In genomic region chr11:65919151-65920034, GRCh38 we compare ENCODE assay signal across 1 cellular context.
TF ChIP-seq lines count a peak whose summit lies in the region.

Gene DRAP1 (plus strand): TSS chr11:65919426. CDS start chr11:65919502, 76 bp downstream.

TF ChIP-seq in K562, 482 proteins besides CTCF, POLR2A, EP300 and RAD21 (continued from another document and continues in another):
- TF ChIP-seq E2F8 (IDR thresholded peaks at IDR 0.05; ENCODE audit: low read depth, partially characterized antibody), result peak; percentile 46
- no peak for TF ChIP-seq ZNF778 (CRISPR knock-in tag; IDR thresholded peaks at IDR 0.05)
- TF ChIP-seq ZNF609 (CRISPR knock-in tag; IDR thresholded peaks at IDR 0.05; ENCODE audit: borderline replicate concordance), result peak; percentile 96; the same call in 1 of the 2 replicates
- no peak for TF ChIP-seq MXD1 (CRISPR knock-in tag; IDR thresholded peaks at IDR 0.05; ENCODE audit: borderline replicate concordance, poor library complexity, severe bottlenecking)
- no peak for TF ChIP-seq HINFP (tag; conservative IDR thresholded peaks at IDR 0.05; ENCODE audit: low read depth)
- no peak for TF ChIP-seq MIER1 (IDR thresholded peaks at IDR 0.05; ENCODE audit: low read depth)
- no peak for TF ChIP-seq ZBTB34 (CRISPR knock-in tag; IDR thresholded peaks at IDR 0.05)
- TF ChIP-seq ZBTB8A (IDR thresholded peaks at IDR 0.05; ENCODE audit: partially characterized antibody), result no peak
- peak; percentile 48; the same call in 1 of the 2 replicates for TF ChIP-seq ZBTB9 (CRISPR knock-in tag; IDR thresholded peaks at IDR 0.05)
- no peak for TF ChIP-seq DDX20 (tag; IDR thresholded peaks at IDR 0.05; ENCODE audit: low read depth)
- no peak for TF ChIP-seq ZKSCAN3 (CRISPR knock-in tag; IDR thresholded peaks at IDR 0.05)
- TF ChIP-seq ZNF518B (CRISPR knock-in tag; IDR thresholded peaks at IDR 0.05), result no peak
- no peak for TF ChIP-seq SRSF7 (optimal IDR thresholded peaks at IDR 0.05; ENCODE audit: low read depth, low read length)
- no peak for TF ChIP-seq NCOA1 (IDR thresholded peaks at IDR 0.05; ENCODE audit: low read depth)
- TF ChIP-seq ZNF277 (CRISPR knock-in tag; IDR thresholded peaks at IDR 0.05; ENCODE audit: borderline replicate concordance), result no peak
- TF ChIP-seq ZNF398 (CRISPR knock-in tag; IDR thresholded peaks at IDR 0.05), result no peak
- no peak for TF ChIP-seq NFIX (CRISPR knock-in tag; IDR thresholded peaks at IDR 0.05; ENCODE audit: low read depth)
- TF ChIP-seq RFX7 (CRISPR knock-in tag; IDR thresholded peaks at IDR 0.05), result no peak
- TF ChIP-seq SLC30A9 (CRISPR knock-in tag; IDR thresholded peaks at IDR 0.05), result no peak
- TF ChIP-seq STAT6 (CRISPR knock-in tag; IDR thresholded peaks at IDR 0.05), result no peak
- no peak for TF ChIP-seq DIDO1 (tag; IDR thresholded peaks at IDR 0.05; ENCODE audit: low read depth)
- TF ChIP-seq RNF2 (IDR thresholded peaks at IDR 0.05), result peak; percentile 99
- no peak for TF ChIP-seq BACH1 (tag; IDR thresholded peaks at IDR 0.05)
- TF ChIP-seq NCOR1 (IDR thresholded peaks at IDR 0.05), result peak; percentile 72
- TF ChIP-seq TOE1 (IDR thresholded peaks at IDR 0.05; ENCODE audit: borderline replicate concordance), result peak; percentile 99
- no peak for TF ChIP-seq TOE1 (CRISPR knock-in tag; IDR thresholded peaks at IDR 0.05; ENCODE audit: borderline replicate concordance, low read depth)
- no peak for TF ChIP-seq BRD4 (IDR thresholded peaks at IDR 0.05)
- TF ChIP-seq ZNF561 (CRISPR knock-in tag; conservative IDR thresholded peaks at IDR 0.05), result no peak
